Comparison of ENCODE assay signal across 2 cellular contexts in genomic region chrX:65635371-65635770, GRCh38.
TF ChIP-seq lines count a peak whose summit lies in the region.

No MANE protein-coding gene starts in this region.

TF ChIP-seq in SK-N-SH treated with all-trans-retinoic acid at 6 μM for 48 hours, 23 proteins besides CTCF, POLR2A, EP300 and RAD21 (continued from another document):
- TF ChIP-seq PATZ1 (CRISPR knock-in tag; IDR thresholded peaks at IDR 0.05; ENCODE audit: borderline replicate concordance) (no peak), ZNF8 (CRISPR knock-in tag; IDR thresholded peaks at IDR 0.05) (no peak), RARB (CRISPR knock-in tag; IDR thresholded peaks at IDR 0.05) (no peak), TOX (CRISPR knock-in tag; IDR thresholded peaks at IDR 0.05; ENCODE audit: borderline replicate concordance) (no peak), CREB5 (CRISPR knock-in tag; IDR thresholded peaks at IDR 0.05; ENCODE audit: low read depth) (no peak), BACH2 (CRISPR knock-in tag; IDR thresholded peaks at IDR 0.05; ENCODE audit: borderline replicate concordance) (no peak), GLIS3 (CRISPR knock-in tag; IDR thresholded peaks at IDR 0.05) (no peak), TCF4 (CRISPR knock-in tag; IDR thresholded peaks at IDR 0.05; ENCODE audit: borderline replicate concordance) (no peak), ZFP3 (CRISPR knock-in tag; IDR thresholded peaks at IDR 0.05) (no peak), CSDC2 (CRISPR knock-in tag; IDR thresholded peaks at IDR 0.05) (no peak), ARNTL (CRISPR knock-in tag; IDR thresholded peaks at IDR 0.05; ENCODE audit: borderline replicate concordance, low read depth) (no peak), TSHZ2 (CRISPR knock-in tag; IDR thresholded peaks at IDR 0.05) (no peak), ESRRG (CRISPR knock-in tag; IDR thresholded peaks at IDR 0.05) (no peak), ZC3H10 (CRISPR knock-in tag; IDR thresholded peaks at IDR 0.05) (no peak)

TF ChIP-seq in SK-N-SH, 30 proteins besides CTCF, POLR2A, EP300 and RAD21 (continued from another document):
- TF ChIP-seq, protein P1, sequence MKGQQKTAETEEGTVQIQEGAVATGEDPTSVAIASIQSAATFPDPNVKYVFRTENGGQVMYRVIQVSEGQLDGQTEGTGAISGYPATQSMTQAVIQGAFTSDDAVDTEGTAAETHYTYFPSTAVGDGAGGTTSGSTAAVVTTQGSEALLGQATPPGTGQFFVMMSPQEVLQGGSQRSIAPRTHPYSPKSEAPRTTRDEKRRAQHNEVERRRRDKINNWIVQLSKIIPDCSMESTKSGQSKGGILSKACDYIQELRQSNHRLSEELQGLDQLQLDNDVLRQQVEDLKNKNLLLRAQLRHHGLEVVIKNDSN (IDR thresholded peaks at IDR 0.05; ENCODE audit: borderline replicate concordance, low read depth): no peak
- TF ChIP-seq TCF12 (IDR thresholded peaks at IDR 0.05): no peak
- TF ChIP-seq PBX3 (IDR thresholded peaks at IDR 0.05): no peak
- no peak for TF ChIP-seq YY1 (IDR thresholded peaks at IDR 0.05; ENCODE audit: low read depth)
- TF ChIP-seq FOXM1 (IDR thresholded peaks at IDR 0.05; ENCODE audit: low read depth): no peak
- no peak for TF ChIP-seq ELF1 (IDR thresholded peaks at IDR 0.05)
- TF ChIP-seq RCOR1 (IDR thresholded peaks at IDR 0.05; ENCODE audit: low read length): no peak
- no peak for TF ChIP-seq CHD2 (IDR thresholded peaks at IDR 0.05; ENCODE audit: low read length, partially characterized antibody)
- no peak for TF ChIP-seq RFX5 (IDR thresholded peaks at IDR 0.05; ENCODE audit: low read length)
- TF ChIP-seq REST (IDR thresholded peaks at IDR 0.05; ENCODE audit: low read depth, low read length): no peak
- no peak for TF ChIP-seq SMC3 (IDR thresholded peaks at IDR 0.05; ENCODE audit: low read depth, low read length)
- TF ChIP-seq JUND (IDR thresholded peaks at IDR 0.05): no peak
TF ChIP-seq in SK-N-SH: peak in this region for 0.
